Comparison of ENCODE assay signal across 12 cellular contexts in genomic region chr3:102089904-102090492, GRCh38.
DNase-seq lines count a peak whose midpoint lies in the region; TF ChIP-seq lines count a peak whose summit lies in the region.
"Had no signal": no experiment of that assay in that cellular context is flagged by ENCODE, and none has a peak within 500 bp of the region (broad histone marks: within the 10 kb centered on the region; RNA-seq: fewer than 3 reads in every experiment).

No MANE protein-coding gene starts in this region.

- H3K36me3 ChIP-seq in left ventricle myocardium inferior (no peaks in the 10 kb centered on the region), smooth muscle cell (ENCODE audit: low read depth) (no peaks in the 10 kb centered on the region)
- H3K36me3 ChIP-seq: BLaER1, vagina had no signal

- H3K9ac ChIP-seq in smooth muscle cell (ENCODE audit: low read depth): peak overlapping the region; percentile 68
- H3K9ac ChIP-seq: BLaER1 had no signal

- WGBS in smooth muscle cell (ENCODE audit: low lambda C conversion rate): 13% methylated on average over 7 of the region's 7 CpGs

- intact Hi-C loops in activated CD4-positive, alpha-beta T cell treated with anti-CD3 and anti-CD28 coated beads, Interleukin-2, amount 10 ng/mL, durations not matched to agents 24 days and 14 days (cut with micrococcal nuclease): no loop called here
- intact Hi-C loops in left ventricle myocardium inferior (cut with micrococcal nuclease): no loop called here

- H3K4me1 ChIP-seq in left ventricle myocardium inferior (peaks cover 19% of the 10 kb centered on the region), smooth muscle cell (ENCODE audit: low read depth) (peaks cover 21% of the 10 kb centered on the region)
- H3K4me1 ChIP-seq: BLaER1 had no signal

- H3K27ac Mint-ChIP-seq in activated CD4-positive, alpha-beta T cell treated with anti-CD3 and anti-CD28 coated beads, Interleukin-2, amount 10 ng/mL, durations not matched to agents 24 days and 14 days: no peak overlapping the region
- no peak overlapping the region for H3K27ac Mint-ChIP-seq in activated naive CD8-positive, alpha-beta T cell treated with anti-CD3 and anti-CD28 coated beads for 36 hours
- H3K27ac Mint-ChIP-seq: activated naive CD8-positive, alpha-beta T cell had no signal

- peaks cover 4% of the 10 kb centered on the region for H3K27me3 Mint-ChIP-seq in activated CD4-positive, alpha-beta T cell treated with anti-CD3 and anti-CD28 coated beads, Interleukin-2, amount 10 ng/mL, durations not matched to agents 24 days and 14 days
- no peaks in the 10 kb centered on the region for H3K27me3 Mint-ChIP-seq in activated naive CD8-positive, alpha-beta T cell treated with anti-CD3 and anti-CD28 coated beads for 36 hours
- H3K27me3 Mint-ChIP-seq: activated naive CD8-positive, alpha-beta T cell had no signal

- H2AFZ ChIP-seq in smooth muscle cell (ENCODE audit: low read depth): no peak overlapping the region

- no peaks in the 10 kb centered on the region for H3K9me3 ChIP-seq in left ventricle myocardium inferior (replicated peaks)
- H3K9me3 ChIP-seq in smooth muscle cell (replicated peaks; ENCODE audit: low read depth): no peaks in the 10 kb centered on the region
- H3K9me3 ChIP-seq: BLaER1, vagina had no signal

- in situ Hi-C loops in SK-MEL-5 (cut with HindIII; ENCODE audit: low pct_unique_long_range_greater_than_20kb, low sequenced_read_pairs): no loop called here

- H3K4me3 Mint-ChIP-seq in activated CD4-positive, alpha-beta T cell treated with anti-CD3 and anti-CD28 coated beads, Interleukin-2, amount 10 ng/mL, durations not matched to agents 24 days and 14 days: no peak overlapping the region
- no peak overlapping the region for H3K4me3 Mint-ChIP-seq in activated naive CD8-positive, alpha-beta T cell treated with anti-CD3 and anti-CD28 coated beads for 36 hours
- H3K4me3 Mint-ChIP-seq: activated naive CD8-positive, alpha-beta T cell had no signal

- no peaks in the 10 kb centered on the region for H3F3A ChIP-seq in smooth muscle cell (ENCODE audit: low read depth)

- no peaks in the 10 kb centered on the region for H3K27me3 ChIP-seq in left ventricle myocardium inferior (ENCODE audit: low read depth)
- no peaks in the 10 kb centered on the region for H3K27me3 ChIP-seq in smooth muscle cell (ENCODE audit: low read depth)
- H3K27me3 ChIP-seq: BLaER1, vagina had no signal

- peaks cover 3% of the 10 kb centered on the region for H3K9me3 Mint-ChIP-seq in activated CD4-positive, alpha-beta T cell treated with anti-CD3 and anti-CD28 coated beads, Interleukin-2, amount 10 ng/mL, durations not matched to agents 24 days and 14 days
- no peaks in the 10 kb centered on the region for H3K9me3 Mint-ChIP-seq in activated naive CD8-positive, alpha-beta T cell treated with anti-CD3 and anti-CD28 coated beads for 36 hours

- TF ChIP-seq CTCF in left ventricle myocardium inferior (IDR thresholded peaks at IDR 0.05; ENCODE audit: borderline replicate concordance): no peak
- TF ChIP-seq CTCF in smooth muscle cell (IDR thresholded peaks at IDR 0.05; ENCODE audit: borderline replicate concordance, insufficient read depth, poor library complexity, severe bottlenecking): no peak

- H3K4me2 ChIP-seq in smooth muscle cell: peak overlapping the region; percentile 52
- H3K4me2 ChIP-seq: BLaER1 had no signal

- peaks cover 2% of the 10 kb centered on the region for H3K36me3 Mint-ChIP-seq in activated CD4-positive, alpha-beta T cell treated with anti-CD3 and anti-CD28 coated beads, Interleukin-2, amount 10 ng/mL, durations not matched to agents 24 days and 14 days (ENCODE audit: low read depth)
- no peaks in the 10 kb centered on the region for H3K36me3 Mint-ChIP-seq in activated naive CD8-positive, alpha-beta T cell treated with anti-CD3 and anti-CD28 coated beads for 36 hours
- H3K36me3 Mint-ChIP-seq: activated naive CD8-positive, alpha-beta T cell had no signal

- peaks cover 46% of the 10 kb centered on the region for H3K4me1 Mint-ChIP-seq in activated CD4-positive, alpha-beta T cell treated with anti-CD3 and anti-CD28 coated beads, Interleukin-2, amount 10 ng/mL, durations not matched to agents 24 days and 14 days
- H3K4me1 Mint-ChIP-seq in activated naive CD8-positive, alpha-beta T cell treated with anti-CD3 and anti-CD28 coated beads for 36 hours: peaks cover 43% of the 10 kb centered on the region

- H3K4me3 ChIP-seq in left ventricle myocardium inferior: no peak overlapping the region
- no peak overlapping the region for H3K4me3 ChIP-seq in smooth muscle cell
- H3K4me3 ChIP-seq: BLaER1, vagina had no signal

- no peaks in the 10 kb centered on the region for H4K20me1 ChIP-seq in smooth muscle cell (ENCODE audit: low read depth)
- H4K20me1 ChIP-seq: BLaER1 had no signal

- H3K27ac ChIP-seq in left ventricle myocardium inferior (replicated peaks): peak overlapping the region; percentile 5
- peak overlapping the region; percentile 90 for H3K27ac ChIP-seq in smooth muscle cell (ENCODE audit: low read depth)
- H3K27ac ChIP-seq: BLaER1, vagina had no signal

- H3K79me2 ChIP-seq in smooth muscle cell (ENCODE audit: low read depth): no peaks in the 10 kb centered on the region

- DNase-seq in activated CD4-positive, alpha-beta T cell treated with anti-CD3 and anti-CD28 coated beads, Interleukin-2, amount 10 ng/mL, durations not matched to agents 24 days and 14 days: peak; percentile 40
- no peak for DNase-seq in activated CD4-positive, alpha-beta T cell treated with anti-CD3 and anti-CD28 coated beads, Interleukin-2, amount 50 U/mL, for 48 hours
- DNase-seq in SK-MEL-5 (ENCODE audit: low read depth, low spot score): peak; percentile 96
- no peak for DNase-seq in left ventricle myocardium inferior
- no peak for DNase-seq in smooth muscle cell (lab: John Stamatoyannopoulos, UW; ENCODE audit: unreplicated experiment)
- no peak for DNase-seq in AML-193 (lab: John Stamatoyannopoulos, UW)
- DNase-seq in activated naive CD8-positive, alpha-beta T cell treated with anti-CD3 and anti-CD28 coated beads for 36 hours: no peak
- no peak for DNase-seq in anterior cingulate cortex (lab: John Stamatoyannopoulos, UW)
- DNase-seq: activated CD4-positive, CD25-positive, alpha-beta regulatory T cell treated with anti-CD3 and anti-CD28 coated beads, Interleukin-2, amount 50 U/mL, for 72 hours had no signal

Comparison
In these comparisons a context has a peak if more than half of its experiments do, and no peak if none do; other contexts are left out.
1. DNase-seq: peak in activated CD4-positive, alpha-beta T cell treated with anti-CD3 and anti-CD28 coated beads, Interleukin-2, amount 10 ng/mL, durations not matched to agents 24 days and 14 days (single experiment) and SK-MEL-5 (single experiment); none in activated CD4-positive, alpha-beta T cell treated with anti-CD3 and anti-CD28 coated beads, Interleukin-2, amount 50 U/mL, for 48 hours (0 of 2), left ventricle myocardium inferior (single experiment), smooth muscle cell (single experiment), AML-193 (0 of 2), activated naive CD8-positive, alpha-beta T cell treated with anti-CD3 and anti-CD28 coated beads for 36 hours (single experiment) and anterior cingulate cortex (0 of 58).